In the genomic region with DNA sequence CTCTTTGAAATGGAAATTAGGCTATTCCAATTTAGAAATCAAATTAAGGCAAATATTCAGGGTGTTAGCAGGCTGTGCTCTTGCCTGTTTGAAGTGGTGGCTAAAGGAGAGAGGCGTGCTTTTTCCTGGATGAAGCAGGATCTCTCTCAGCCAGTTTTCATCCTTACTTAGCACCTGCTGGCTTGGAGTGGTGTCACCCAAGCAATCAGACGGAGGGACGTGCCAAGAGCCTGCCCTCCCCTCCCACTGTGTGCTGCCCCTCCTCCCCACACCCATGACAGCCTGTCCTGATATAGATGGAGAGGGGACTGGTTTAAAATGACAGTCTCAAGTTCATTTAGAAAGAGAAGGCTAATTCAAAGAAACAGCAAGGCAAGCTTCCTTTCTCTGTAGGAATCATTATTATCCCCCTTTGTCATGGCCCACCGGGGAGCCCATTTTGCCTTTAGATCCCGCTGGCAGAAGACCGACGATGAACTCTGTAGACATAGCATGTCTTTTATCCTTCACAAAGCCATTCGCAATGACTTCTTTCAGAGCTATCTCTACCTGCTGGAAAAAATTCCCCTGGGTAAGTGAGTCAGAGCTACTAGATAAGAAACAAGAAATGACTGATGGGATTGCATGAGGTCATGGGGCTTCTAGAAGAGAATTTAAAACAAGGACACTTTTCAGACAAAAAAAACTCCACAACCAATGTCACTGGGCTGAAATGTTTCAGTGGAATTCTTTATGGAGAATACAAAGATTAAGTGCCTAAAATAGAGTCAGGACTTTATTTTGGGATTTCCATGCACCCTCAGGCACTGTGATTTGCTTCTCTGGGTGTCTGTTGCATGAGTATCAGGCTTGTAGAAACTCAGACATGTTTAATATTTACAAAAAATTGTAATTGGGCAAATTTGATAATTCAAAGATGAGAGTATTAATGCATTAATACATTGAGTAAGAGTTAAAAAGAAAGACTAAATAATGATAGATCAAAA, we compare ENCODE assay signal across 13 cellular contexts. TPM values are rescaled to one million over a fixed set of nuclear protein-coding genes. Genes with fewer than 3 reads are reported as not detected.
DNase-seq lines count a peak whose midpoint lies in the region; ATAC-seq and TF ChIP-seq lines count a peak whose summit lies in the region.
"Had no signal": no experiment of that assay in that cellular context is flagged by ENCODE, and none has a peak within 500 bp of the region (broad histone marks: within the 10 kb centered on the region; RNA-seq: fewer than 3 reads in every experiment).

Gene NTMT2 (plus strand): TSS at position 269 of the 986 bp plus-strand sequence. CDS start 149 bp downstream, at position 418.

- H4K5ac ChIP-seq in mesendoderm (ENCODE audit: low read length): no peak within 1 kb of the TSS

- no peak for ATAC-seq in upper lobe of left lung (ENCODE audit: low FRiP score in 2 of 2)
- no peak for ATAC-seq in GM18519 (IDR thresholded peaks at IDR 0.05; ENCODE audit: low FRiP score, unreplicated experiment)

- H3K9me2 ChIP-seq in SK-N-SH: no peaks in the 10 kb centered on the region

- H3K4me2 ChIP-seq in mesendoderm (ENCODE audit: low read length) (no peak within 1 kb of the TSS), SK-N-SH (no peak within 1 kb of the TSS)

- no peaks in the 10 kb centered on the region for H3K79me1 ChIP-seq in mesendoderm (ENCODE audit: low read length)

- H3K79me2 ChIP-seq in mesendoderm (ENCODE audit: control insufficient read depth, insufficient read depth, low read length) (no peaks in the 10 kb centered on the region), SK-N-SH (ENCODE audit: insufficient read depth) (no peaks in the 10 kb centered on the region)

- TF ChIP-seq EP300 in SK-N-SH (IDR thresholded peaks at IDR 0.05; ENCODE audit: borderline replicate concordance in 1 of 2, low read depth in 1 of 2, low read length in 1 of 2) (no peak), upper lobe of left lung (IDR thresholded peaks at IDR 0.05) (no peak)

- no peaks in the 10 kb centered on the region for H3K9me3 ChIP-seq in effector memory CD4-positive, alpha-beta T cell (ENCODE audit: control insufficient read depth, low read length)
- H3K9me3 ChIP-seq in SK-N-SH: no peaks in the 10 kb centered on the region
- peaks cover 0 to 3% (median 0%) of the 10 kb centered on the region in 4 donors for H3K9me3 ChIP-seq in upper lobe of left lung
- H3K9me3 ChIP-seq: Peyer's patch had no signal

- no peak within 1 kb of the TSS for H2AFZ ChIP-seq in SK-N-SH (ENCODE audit: low read depth)

- H2BK120ac ChIP-seq in mesendoderm (ENCODE audit: low read depth, low read length): no peak within 1 kb of the TSS

- H3K27me3 ChIP-seq in H7 (ENCODE audit: control insufficient read depth, insufficient read depth, low read length) (no peaks in the 10 kb centered on the region), mesendoderm (ENCODE audit: insufficient read depth, low read length, poor library complexity) (no peaks in the 10 kb centered on the region), SK-N-SH (ENCODE audit: insufficient read depth) (no peaks in the 10 kb centered on the region), upper lobe of left lung (no peaks in the 10 kb centered on the region)
- no peaks in the 10 kb centered on the region for H3K27me3 ChIP-seq in effector memory CD4-positive, alpha-beta T cell (replicated peaks; ENCODE audit: control insufficient read depth, insufficient read depth, low read length, poor library complexity, severe bottlenecking)
- H3K27me3 ChIP-seq: Peyer's patch had no signal

- no peak within 1 kb of the TSS for H2BK5ac ChIP-seq in mesendoderm (ENCODE audit: low read length)

- no peak within 1 kb of the TSS for H3K27ac ChIP-seq in mesendoderm (ENCODE audit: low read depth, low read length)
- no peak within 1 kb of the TSS for H3K27ac ChIP-seq in effector memory CD4-positive, alpha-beta T cell (ENCODE audit: insufficient read depth, low read length, poor library complexity, severe bottlenecking)
- H3K27ac ChIP-seq in SK-N-SH (ENCODE audit: low read depth in 2 of 2, low read length in 1 of 2): no peak within 1 kb of the TSS
- H3K27ac ChIP-seq in upper lobe of left lung: no peak within 1 kb of the TSS
- H3K27ac ChIP-seq: Peyer's patch had no signal

- H3K4ac ChIP-seq in mesendoderm (ENCODE audit: low read depth, low read length): no peak within 1 kb of the TSS

- no peak for TF ChIP-seq RAD21 in SK-N-SH (IDR thresholded peaks at IDR 0.05; ENCODE audit: low read length)

- H3K56ac ChIP-seq in mesendoderm (ENCODE audit: low read length): no peak within 1 kb of the TSS

- DNase-seq in H7 (peak; percentile 17), NCI-H187 treated with DMSO at 0.1 percent for 48 hours (lab: John Stamatoyannopoulos, UW) (peak; percentile 96), astrocyte of the hippocampus (ENCODE audit: low read depth, low spot score) (peak; percentile 36), mesendoderm (peak; percentile 94), SK-N-SH (no peak), upper lobe of left lung (no peak)
- no peak for DNase-seq in effector memory CD4-positive, alpha-beta T cell
- DNase-seq: activated CD4-positive, alpha-beta T cell treated with anti-CD3 and anti-CD28 coated beads, Interleukin-2, amount 50 U/mL, for 4 hours; Peyer's patch; stimulated activated CD4-positive, alpha-beta T cell treated with anti-CD3 and anti-CD28 coated beads, Interleukin-4, amount 100 ng/mL, for 1 hour had no signal

- POLR2A ChIA-PET in SK-N-SH (lab: Yijun Ruan, JAX): no interaction called here

- H3K9ac ChIP-seq in mesendoderm (ENCODE audit: low read length) (no peak within 1 kb of the TSS), SK-N-SH (no peak within 1 kb of the TSS)

- no peaks in the 10 kb centered on the region for H4K20me1 ChIP-seq in SK-N-SH (ENCODE audit: insufficient read depth)

- no peak within 1 kb of the TSS for H2AK5ac ChIP-seq in mesendoderm (ENCODE audit: low read length)

- no peak within 1 kb of the TSS for H3K4me3 ChIP-seq in H7 (ENCODE audit: insufficient read depth, low read depth, low read length)
- H3K4me3 ChIP-seq in mesendoderm (ENCODE audit: low read length): no peak within 1 kb of the TSS
- no peak within 1 kb of the TSS for H3K4me3 ChIP-seq in effector memory CD4-positive, alpha-beta T cell (ENCODE audit: insufficient read depth, low read depth, low read length, poor library complexity, severe bottlenecking)
- no peak within 1 kb of the TSS for H3K4me3 ChIP-seq in SK-N-SH (ENCODE audit: low read depth in 2 of 2, low read length in 1 of 2)
- H3K4me3 ChIP-seq in upper lobe of left lung: no peak within 1 kb of the TSS
- H3K4me3 ChIP-seq: Peyer's patch had no signal

- TF ChIP-seq POLR2A in upper lobe of left lung (IDR thresholded peaks at IDR 0.05): no peak

- no peaks in the 10 kb centered on the region for H3F3A ChIP-seq in SK-N-SH (replicated peaks; ENCODE audit: insufficient read depth)

- CTCF ChIA-PET in SK-N-SH (lab: Yijun Ruan, JAX): interaction anchor here (0.7 kb wide), 1 partner anchor 46 kb away, joined by 3 read pairs; no protein-coding TSS in a partner anchor

- H3K18ac ChIP-seq in mesendoderm (ENCODE audit: low read length): no peak within 1 kb of the TSS

- no CpG with 5 or more reads among the region's 8 CpGs for WGBS in mesendoderm (ENCODE audit: extremely low coverage, insufficient coverage, low lambda C conversion rate)
- 54% methylated on average over 8 of the region's 8 CpGs for WGBS in SK-N-SH (ENCODE audit: low lambda C conversion rate)
- WGBS in upper lobe of left lung, 2 donors: 29 to 31% methylated on average over 8 of the region's 8 CpGs

- no peak within 1 kb of the TSS for H2BK15ac ChIP-seq in mesendoderm (replicated peaks; ENCODE audit: low read depth)

- TF ChIP-seq CTCF in SK-N-SH (IDR thresholded peaks at IDR 0.05) (no peak), upper lobe of left lung (IDR thresholded peaks at IDR 0.05) (no peak)

- no peaks in the 10 kb centered on the region for H3K36me3 ChIP-seq in H7 (replicated peaks; ENCODE audit: control insufficient read depth, insufficient read depth, low read length)
- H3K36me3 ChIP-seq in mesendoderm (ENCODE audit: control insufficient read depth, insufficient read depth, low read length): no peaks in the 10 kb centered on the region
- H3K36me3 ChIP-seq in effector memory CD4-positive, alpha-beta T cell (ENCODE audit: control insufficient read depth, insufficient read depth, low read length): no peaks in the 10 kb centered on the region
- H3K36me3 ChIP-seq in SK-N-SH (replicated peaks in 1 of 2; ENCODE audit: control insufficient read depth in 1 of 2, insufficient read depth in 2 of 2, low read length in 1 of 2): no peaks in the 10 kb centered on the region
- H3K36me3 ChIP-seq in upper lobe of left lung: no peaks in the 10 kb centered on the region
- H3K36me3 ChIP-seq: Peyer's patch had no signal

- peaks cover 4% of the 10 kb centered on the region for H3K4me1 ChIP-seq in mesendoderm (ENCODE audit: control insufficient read depth, low read depth, low read length)
- no peaks in the 10 kb centered on the region for H3K4me1 ChIP-seq in effector memory CD4-positive, alpha-beta T cell (ENCODE audit: control insufficient read depth, insufficient read depth, low read length, poor library complexity, severe bottlenecking)
- no peaks in the 10 kb centered on the region for H3K4me1 ChIP-seq in SK-N-SH (ENCODE audit: control insufficient read depth in 1 of 2, insufficient read depth in 2 of 2, low read depth in 1 of 2, low read length in 1 of 2)
- H3K4me1 ChIP-seq in upper lobe of left lung: no peaks in the 10 kb centered on the region
- H3K4me1 ChIP-seq: Peyer's patch had no signal

- H4K8ac ChIP-seq in mesendoderm (ENCODE audit: low read depth, low read length): no peak within 1 kb of the TSS

- no peak within 1 kb of the TSS for H3K23ac ChIP-seq in mesendoderm (ENCODE audit: low read length)

TF ChIP-seq in SK-N-SH, 30 proteins besides CTCF, POLR2A, EP300 and RAD21 (continues in another document):
- TF ChIP-seq TEAD4 (IDR thresholded peaks at IDR 0.05; ENCODE audit: borderline replicate concordance, insufficient read depth) (no peak), GATA2 (CRISPR knock-in tag; IDR thresholded peaks at IDR 0.05) (no peak), NFIC (IDR thresholded peaks at IDR 0.05; ENCODE audit: borderline replicate concordance) (no peak)

RNA-seq across cellular contexts. Expression of gene NTMT2, which starts in this region (rescaled TPM):
- total RNA-seq in H7 (2014; rRNA removed; shearing (Covaris generic)): 0.28 TPM in 1 of 2 replicates, not detected in the other
- not detected for polyA plus RNA-seq in mesendoderm (2013, experiment 1 of 2)
- 0.07 TPM for polyA plus RNA-seq in mesendoderm (2013, experiment 2 of 2)
- polyA plus RNA-seq in SK-N-SH (2012; rRNA removed): not detected in 2 replicates
- not detected in 2 replicates for polyA plus RNA-seq in SK-N-SH (2012; cell fraction: cytosol; rRNA removed)
- polyA plus RNA-seq in SK-N-SH (2012; cell fraction: nucleus; rRNA removed): not detected in 2 replicates
- not detected for total RNA-seq in upper lobe of left lung
- total RNA-seq: CD8-positive, alpha-beta memory T cell; Peyer's patch; ureter had no signal
- polyA plus RNA-seq: CD8-positive, alpha-beta memory T cell had no signal

Comparison
In these comparisons a context has a peak if more than half of its experiments do, and no peak if none do; other contexts are left out.
1. Peak in DNase-seq in H7; RNA of the gene not detected or under 1 TPM.
2. DNase-seq: peak in NCI-H187 treated with DMSO at 0.1 percent for 48 hours (single experiment), astrocyte of the hippocampus (single experiment) and mesendoderm (single experiment); none in effector memory CD4-positive, alpha-beta T cell (0 of 3), SK-N-SH (single experiment) and upper lobe of left lung (0 of 2).